In the genomic region with DNA sequence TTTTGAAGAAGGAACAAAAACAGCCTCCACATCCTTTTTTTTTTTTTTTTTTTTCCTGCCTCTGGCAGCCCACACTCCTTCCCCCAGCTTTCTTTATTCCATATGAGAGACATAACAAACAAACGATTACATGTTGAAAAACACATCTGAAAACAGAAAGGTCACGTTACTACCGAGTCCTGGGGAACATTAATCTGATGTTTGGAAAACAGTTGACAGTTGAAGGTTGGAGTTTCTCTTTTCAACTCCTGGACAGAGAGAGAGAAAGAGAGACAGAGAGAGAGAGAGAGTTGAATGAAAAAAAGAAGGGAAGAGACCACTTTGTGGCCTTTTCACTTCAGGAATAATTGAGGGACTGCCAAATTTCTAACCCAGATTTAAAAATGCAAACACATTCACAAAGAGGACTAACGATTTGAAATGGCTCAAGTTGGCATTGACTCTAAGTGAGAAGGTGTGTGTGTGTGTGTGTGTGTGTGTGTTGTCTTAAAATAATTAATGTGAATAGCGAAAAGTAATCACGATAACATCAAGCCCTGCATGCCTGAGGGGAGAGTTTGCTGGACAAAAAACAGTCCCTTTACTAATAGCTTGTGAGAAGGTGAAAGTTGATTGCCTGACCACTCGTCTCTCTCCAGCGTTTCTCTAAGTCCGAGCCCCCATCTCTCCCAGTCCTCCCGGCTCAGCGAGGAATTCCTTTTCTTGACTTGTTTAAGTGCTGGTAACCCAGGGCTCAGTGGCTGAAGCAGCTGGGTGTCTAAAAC, we compare ENCODE assay signal across 16 cellular contexts.
DNase-seq lines count a peak whose midpoint lies in the region; FAIRE-seq and TF ChIP-seq lines count a peak whose summit lies in the region.
"Had no signal": no experiment of that assay in that cellular context is flagged by ENCODE, and none has a peak within 500 bp of the region (broad histone marks: within the 10 kb centered on the region; RNA-seq: fewer than 3 reads in every experiment).

No MANE protein-coding gene starts in this region.

- no peak for FAIRE-seq in H1 (lab: Jason Lieb, UNC)
- FAIRE-seq: GM18507 had no signal

- CTCF ChIA-PET in H1 (lab: Charles Lee; ENCODE audit: partially characterized antibody) = interaction anchor here (0.6 to 1.2 kb wide), 3 partner anchors 45 to 480 kb away, joined by 3 read pairs; no protein-coding TSS in a partner anchor

- no peak overlapping the region for H4K8ac ChIP-seq in H1 (ENCODE audit: extremely low read depth, insufficient read depth, low read length)

- peak overlapping the region; percentile 21 to 69 (median 32) for H3K27ac Mint-ChIP-seq in IgD-negative memory B cell
- no peak overlapping the region for H3K27ac Mint-ChIP-seq in immature natural killer cell
- H3K27ac Mint-ChIP-seq: activated naive CD4-positive, alpha-beta T cell treated with anti-CD3 and anti-CD28 coated beads for 36 hours had no signal

- no peak overlapping the region for H2BK120ac ChIP-seq in H1 (replicated peaks; ENCODE audit: low read depth, low read length)

- H2BK15ac ChIP-seq in H1 (ENCODE audit: low read length) = no peak overlapping the region

- H3K4me1 Mint-ChIP-seq in IgD-negative memory B cell (peaks cover 17 to 52% (median 44%) of the 10 kb centered on the region in 3 donors), immature natural killer cell (peaks cover 35 to 53% of the 10 kb centered on the region in 2 donors)

- TF ChIP-seq CTCF in H1 (IDR thresholded peaks at IDR 0.05; ENCODE audit: control extremely low read depth in 1 of 3, insufficient read depth in 1 of 3, low read depth in 1 of 3, low read length in 3 of 3) = no peak
- TF ChIP-seq CTCF in neural cell (IDR thresholded peaks at IDR 0.05; ENCODE audit: poor library complexity, severe bottlenecking) = no peak

- H3K9me3 ChIP-seq in H1 (ENCODE audit: insufficient read depth in 2 of 2, low read depth in 1 of 2, low read length in 1 of 2) (no peaks in the 10 kb centered on the region), neural cell (ENCODE audit: low read length) (no peaks in the 10 kb centered on the region)
- H3K9me3 ChIP-seq: transverse colon had no signal

- H3K18ac ChIP-seq in H1 (ENCODE audit: extremely low read depth, low read length) = no peak overlapping the region

- H3K36me3 Mint-ChIP-seq in IgD-negative memory B cell = peaks cover 1% of the 10 kb centered on the region
- peaks cover 0 to 6% (median 2%) of the 10 kb centered on the region in 3 donors for H3K36me3 Mint-ChIP-seq in immature natural killer cell
- H3K36me3 Mint-ChIP-seq: CD8-positive, alpha-beta memory T cell had no signal

- peaks cover 2 to 9% of the 10 kb centered on the region in 2 experiments for H4K20me1 ChIP-seq in H1 (replicated peaks in 1 of 2; ENCODE audit: control insufficient read depth in 1 of 2, insufficient read depth in 2 of 2, low read length in 2 of 2)
- H4K20me1 ChIP-seq in neural cell (ENCODE audit: insufficient read depth) = no peaks in the 10 kb centered on the region

- H3K9me2 ChIP-seq in neural cell (ENCODE audit: insufficient read depth, low read length) = no peaks in the 10 kb centered on the region

- no peak overlapping the region for H2BK20ac ChIP-seq in H1 (ENCODE audit: low read length)

- no peak overlapping the region for H3K4me3 ChIP-seq in H1 (ENCODE audit: extremely low read depth in 1 of 4, insufficient read depth in 2 of 4, low read depth in 3 of 4, low read length in 4 of 4)
- no peak overlapping the region for H3K4me3 ChIP-seq in neural cell (ENCODE audit: low read length)
- H3K4me3 ChIP-seq: transverse colon had no signal

- H3K4me1 ChIP-seq in H1 (replicated peaks in 1 of 4; ENCODE audit: control insufficient read depth in 3 of 4, insufficient read depth in 4 of 4, low read length in 3 of 4) = peaks cover 11 to 36% (median 23%) of the 10 kb centered on the region in 4 experiments

- H3K27ac ChIP-seq in H1 (ENCODE audit: low read depth, low read length) (no peak overlapping the region), neural cell (ENCODE audit: low read length) (no peak overlapping the region)
- H3K27ac ChIP-seq: 22Rv1 had no signal

- H3K4me3 Mint-ChIP-seq in IgD-negative memory B cell (peak overlapping the region in 2 of 4 donors; percentile 3 to 46), immature natural killer cell (peak overlapping the region in 1 of 5 donors; percentile 4)
- H3K4me3 Mint-ChIP-seq: activated naive CD4-positive, alpha-beta T cell treated with anti-CD3 and anti-CD28 coated beads for 36 hours had no signal

- TF ChIP-seq RAD21 in H1 (IDR thresholded peaks at IDR 0.05 in 1 of 2, conservative IDR thresholded peaks at IDR 0.05 in 1 of 2; ENCODE audit: low read depth in 2 of 2, low read length in 2 of 2) (no peak), neural cell (conservative IDR thresholded peaks at IDR 0.05) (no peak)

- no peak overlapping the region for H3K9ac ChIP-seq in H1 (replicated peaks in 1 of 4; ENCODE audit: extremely low read depth in 1 of 4, low read depth in 3 of 4, low read length in 3 of 4)
- H3K9ac ChIP-seq in neural cell (ENCODE audit: low read length) = no peak overlapping the region

- no peak overlapping the region for H3K23ac ChIP-seq in H1 (ENCODE audit: insufficient read length)

- H3K9me3 Mint-ChIP-seq in IgD-negative memory B cell (peaks cover 2 to 4% (median 4%) of the 10 kb centered on the region in 3 donors), immature natural killer cell (peaks cover 0 to 12% (median 0%) of the 10 kb centered on the region in 6 donors)
- H3K9me3 Mint-ChIP-seq: activated naive CD4-positive, alpha-beta T cell treated with anti-CD3 and anti-CD28 coated beads for 36 hours had no signal

- H3K4me2 ChIP-seq in H1 (ENCODE audit: insufficient read depth in 1 of 2, low read depth in 2 of 2, low read length in 2 of 2) = peak overlapping the region in 1 of 2 experiments; percentile 68; a peak in 3 of 4 replicates
- H3K4me2 ChIP-seq in neural cell (ENCODE audit: low read length) = no peak overlapping the region

- POLR2A ChIA-PET in H1 (lab: Charles Lee; ENCODE audit: partially characterized antibody) = interaction anchor here (0.6 kb wide), 1 partner anchor 707 kb away, joined by 3 read pairs; no protein-coding TSS in a partner anchor

- TF ChIP-seq EP300 in H1 (IDR thresholded peaks at IDR 0.05; ENCODE audit: borderline replicate concordance in 1 of 2, low read depth in 2 of 2, low read length in 2 of 2) = no peak
- TF ChIP-seq EP300 in neural cell (conservative IDR thresholded peaks at IDR 0.05; ENCODE audit: poor library complexity, severe bottlenecking) = no peak

- DNase-seq in NCI-H1105 treated with DMSO at 0.1 percent for 48 hours (lab: John Stamatoyannopoulos, UW) (peak; percentile 7), NCI-H1105 (lab: John Stamatoyannopoulos, UW) (no peak), H1 (ENCODE audit: low read depth in 1 of 2, low spot score in 2 of 2) (no peak), COLO829 (ENCODE audit: low spot score) (no peak), immature natural killer cell (no peak), LoVo (ENCODE audit: low spot score) (no peak)
- DNase-seq: activated naive CD4-positive, alpha-beta T cell treated with anti-CD3 and anti-CD28 coated beads for 36 hours; CD8-positive, alpha-beta memory T cell; cerebellar nuclear complex; kidney; stimulated activated CD4-positive, alpha-beta T cell treated with anti-CD3 and anti-CD28 coated beads, Interleukin-4, amount 100 ng/mL, for 1 hour; transverse colon had no signal

- no peaks in the 10 kb centered on the region for H3F3A ChIP-seq in neural cell (ENCODE audit: insufficient read depth, low read length, poor library complexity, severe bottlenecking)

- H2BK5ac ChIP-seq in H1 (ENCODE audit: low read depth, low read length) = no peak overlapping the region

- H3K36me3 ChIP-seq in H1 (ENCODE audit: control insufficient read depth in 2 of 4, insufficient read depth in 4 of 4, low read length in 3 of 4) (no peaks in the 10 kb centered on the region), neural cell (ENCODE audit: insufficient read depth, low read length) (no peaks in the 10 kb centered on the region)
- H3K36me3 ChIP-seq: transverse colon had no signal

- WGBS in H1 (ENCODE audit: extremely low coverage in 1 of 2, insufficient coverage in 1 of 2, insufficient read length in 1 of 2, insufficient replicate concordance in 2 of 2, low coverage in 1 of 2, low lambda C conversion rate in 2 of 2, missing lambda C conversion rate in 1 of 2), 2 experiments = 14% methylated on average over 11 of the region's 11 CpGs; no CpG with 5 or more reads in 1 of the 2 experiments

- no peak overlapping the region for H2AK5ac ChIP-seq in H1 (ENCODE audit: low read depth, low read length)

- TF ChIP-seq POLR2A in H1 (IDR thresholded peaks at IDR 0.05; ENCODE audit: control extremely low read depth in 1 of 2, low read depth in 2 of 2, low read length in 2 of 2) = no peak

- no peak overlapping the region for H2BK12ac ChIP-seq in H1 (ENCODE audit: low read depth, low read length)

- H3K27me3 ChIP-seq in H1 (replicated peaks in 1 of 4; ENCODE audit: control insufficient read depth in 3 of 4, extremely low read depth in 1 of 4, insufficient read depth in 3 of 4, low read length in 3 of 4) (peaks cover 67 to 91% (median 78%) of the 10 kb centered on the region in 4 experiments), neural cell (ENCODE audit: insufficient read depth, low read depth, low read length) (peaks cover 99% of the 10 kb centered on the region)

- H4K91ac ChIP-seq in H1 (replicated peaks; ENCODE audit: insufficient read length, low read length) = no peak overlapping the region

- no peak overlapping the region for H3K4ac ChIP-seq in H1 (replicated peaks; ENCODE audit: insufficient read length, low read depth, low read length)

- no peak overlapping the region for H4K5ac ChIP-seq in H1 (ENCODE audit: insufficient read length, low read depth, low read length)

- H3K79me2 ChIP-seq in H1 (ENCODE audit: control insufficient read depth in 1 of 2, insufficient read depth in 2 of 2, low read length in 2 of 2) (no peaks in the 10 kb centered on the region), neural cell (replicated peaks; ENCODE audit: insufficient read depth, low read length) (no peaks in the 10 kb centered on the region)

- H3K27me3 Mint-ChIP-seq in IgD-negative memory B cell (peaks cover 75% of the 10 kb centered on the region), immature natural killer cell (ENCODE audit: low read depth in 3 of 3) (peaks cover 41 to 59% (median 55%) of the 10 kb centered on the region in 3 donors)

- H2AFZ ChIP-seq in H1 (ENCODE audit: low read length) (no peak overlapping the region), neural cell (ENCODE audit: low read depth, low read length) (no peak overlapping the region)

- H3K79me1 ChIP-seq in H1 (ENCODE audit: low read depth, low read length) = no peaks in the 10 kb centered on the region

- H3K56ac ChIP-seq in H1 (replicated peaks; ENCODE audit: insufficient read length, low read depth, low read length) = no peak overlapping the region

- no peak overlapping the region for H3K14ac ChIP-seq in H1 (ENCODE audit: insufficient read length)

- peaks cover 5% of the 10 kb centered on the region; the same call in 1 of the 2 replicates for H3K23me2 ChIP-seq in H1 (ENCODE audit: low read depth, low read length)

TF ChIP-seq in H1, 55 proteins besides CTCF, POLR2A, EP300 and RAD21 (continues in another document):
- peak; percentile 21 for TF ChIP-seq RNF2 (IDR thresholded peaks at IDR 0.05; ENCODE audit: borderline replicate concordance, low read depth, low read length, missing control alignments, poor library complexity, severe bottlenecking)

TF ChIP-seq in neural cell, 6 proteins besides CTCF, POLR2A, EP300 and RAD21 (continues in another document):
- no peak for TF ChIP-seq MXI1 (conservative IDR thresholded peaks at IDR 0.05; ENCODE audit: poor library complexity, severe bottlenecking)

Comparison
In these comparisons a context has a peak if more than half of its experiments do, and no peak if none do; other contexts are left out.
1. H3K27ac Mint-ChIP-seq: peak in IgD-negative memory B cell (3 of 3); none in immature natural killer cell (0 of 6).